ENCODE assay signal across 3 cellular contexts in genomic region chrX:83501540-83501939, GRCh38.
TF ChIP-seq lines count a peak whose summit lies in the region.

No MANE protein-coding gene starts in this region.

TF ChIP-seq in GM23338, 12 proteins besides CTCF, POLR2A, EP300 and RAD21 (continues in another document):
- TF ChIP-seq NANOG (IDR thresholded peaks at IDR 0.05; ENCODE audit: borderline replicate concordance) = no peak
- TF ChIP-seq ZNF462 (CRISPR knock-in tag; IDR thresholded peaks at IDR 0.05) = no peak
- no peak for TF ChIP-seq POLR2AphosphoS5 (IDR thresholded peaks at IDR 0.05; ENCODE audit: low read depth)
- TF ChIP-seq EZH2phosphoT487 (IDR thresholded peaks at IDR 0.05; ENCODE audit: unreplicated experiment) = no peak
- TF ChIP-seq CREB1 (CRISPR knock-in tag; IDR thresholded peaks at IDR 0.05; ENCODE audit: low read depth) = no peak
- TF ChIP-seq EZH2 (IDR thresholded peaks at IDR 0.05; ENCODE audit: low read depth, unreplicated experiment) = no peak
- TF ChIP-seq STAT1 (IDR thresholded peaks at IDR 0.05; ENCODE audit: unreplicated experiment) = no peak
- TF ChIP-seq ZNF331 (CRISPR knock-in tag; IDR thresholded peaks at IDR 0.05; ENCODE audit: low read depth) = no peak

TF ChIP-seq in WTC11, 78 proteins besides CTCF, POLR2A, EP300 and RAD21:
- TF ChIP-seq STAT6 (CRISPR knock-in tag; conservative IDR thresholded peaks at IDR 0.05; ENCODE audit: low read depth) (no peak), NR2C2 (CRISPR knock-in tag; IDR thresholded peaks at IDR 0.05) (no peak), SMAD3 (CRISPR knock-in tag; IDR thresholded peaks at IDR 0.05; ENCODE audit: borderline replicate concordance) (no peak), USF2 (CRISPR knock-in tag; IDR thresholded peaks at IDR 0.05) (no peak), ZNF396 (CRISPR knock-in tag; IDR thresholded peaks at IDR 0.05; ENCODE audit: borderline replicate concordance) (no peak), OVOL2 (CRISPR knock-in tag; IDR thresholded peaks at IDR 0.05; ENCODE audit: borderline replicate concordance) (no peak), CREB1 (CRISPR knock-in tag; IDR thresholded peaks at IDR 0.05) (no peak), FOXJ3 (CRISPR knock-in tag; IDR thresholded peaks at IDR 0.05; ENCODE audit: borderline replicate concordance) (no peak), HMGXB4 (CRISPR knock-in tag; IDR thresholded peaks at IDR 0.05) (no peak), ZNF423 (CRISPR knock-in tag; IDR thresholded peaks at IDR 0.05) (no peak), SOX15 (CRISPR knock-in tag; IDR thresholded peaks at IDR 0.05) (no peak), ZNF416 (CRISPR knock-in tag; IDR thresholded peaks at IDR 0.05) (no peak), ATF2 (CRISPR knock-in tag; IDR thresholded peaks at IDR 0.05; ENCODE audit: borderline replicate concordance, low read depth) (no peak), ZMAT4 (CRISPR knock-in tag; IDR thresholded peaks at IDR 0.05) (no peak), CDX4 (CRISPR knock-in tag; IDR thresholded peaks at IDR 0.05; ENCODE audit: borderline replicate concordance) (no peak), MYBL2 (CRISPR knock-in tag; IDR thresholded peaks at IDR 0.05) (no peak), E2F4 (CRISPR knock-in tag; IDR thresholded peaks at IDR 0.05; ENCODE audit: borderline replicate concordance, low read depth) (no peak)

TF ChIP-seq in H1, 55 proteins besides CTCF, POLR2A, EP300 and RAD21:
- TF ChIP-seq EZH2 (IDR thresholded peaks at IDR 0.05; ENCODE audit: low read depth, low read length, severe bottlenecking) (no peak), SP1 (IDR thresholded peaks at IDR 0.05; ENCODE audit: low read depth, low read length) (no peak), USF2 (IDR thresholded peaks at IDR 0.05; ENCODE audit: low read length) (no peak), SP4 (IDR thresholded peaks at IDR 0.05; ENCODE audit: low read length) (no peak), SAP30 (IDR thresholded peaks at IDR 0.05; ENCODE audit: insufficient read depth, insufficient replicate concordance, low read length) (no peak), CHD1 (IDR thresholded peaks at IDR 0.05; ENCODE audit: low read depth, low read length) (no peak), CBX8 (IDR thresholded peaks at IDR 0.05; ENCODE audit: borderline replicate concordance, low read depth, low read length) (no peak), CEBPB (IDR thresholded peaks at IDR 0.05; ENCODE audit: low read depth, low read length) (no peak), ASH2L (IDR thresholded peaks at IDR 0.05; ENCODE audit: low read length) (no peak), BCL11A (IDR thresholded peaks at IDR 0.05; ENCODE audit: low read depth in 2 of 2, low read length in 2 of 2) (no peak), JUN (IDR thresholded peaks at IDR 0.05; ENCODE audit: low read depth, low read length) (no peak), SRF (IDR thresholded peaks at IDR 0.05; ENCODE audit: low read depth, low read length) (no peak), TAF7 (optimal IDR thresholded peaks at IDR 0.05; ENCODE audit: borderline replicate concordance, low read depth, low read length) (no peak), MAX (IDR thresholded peaks at IDR 0.05) (no peak)
